In the genomic region with DNA sequence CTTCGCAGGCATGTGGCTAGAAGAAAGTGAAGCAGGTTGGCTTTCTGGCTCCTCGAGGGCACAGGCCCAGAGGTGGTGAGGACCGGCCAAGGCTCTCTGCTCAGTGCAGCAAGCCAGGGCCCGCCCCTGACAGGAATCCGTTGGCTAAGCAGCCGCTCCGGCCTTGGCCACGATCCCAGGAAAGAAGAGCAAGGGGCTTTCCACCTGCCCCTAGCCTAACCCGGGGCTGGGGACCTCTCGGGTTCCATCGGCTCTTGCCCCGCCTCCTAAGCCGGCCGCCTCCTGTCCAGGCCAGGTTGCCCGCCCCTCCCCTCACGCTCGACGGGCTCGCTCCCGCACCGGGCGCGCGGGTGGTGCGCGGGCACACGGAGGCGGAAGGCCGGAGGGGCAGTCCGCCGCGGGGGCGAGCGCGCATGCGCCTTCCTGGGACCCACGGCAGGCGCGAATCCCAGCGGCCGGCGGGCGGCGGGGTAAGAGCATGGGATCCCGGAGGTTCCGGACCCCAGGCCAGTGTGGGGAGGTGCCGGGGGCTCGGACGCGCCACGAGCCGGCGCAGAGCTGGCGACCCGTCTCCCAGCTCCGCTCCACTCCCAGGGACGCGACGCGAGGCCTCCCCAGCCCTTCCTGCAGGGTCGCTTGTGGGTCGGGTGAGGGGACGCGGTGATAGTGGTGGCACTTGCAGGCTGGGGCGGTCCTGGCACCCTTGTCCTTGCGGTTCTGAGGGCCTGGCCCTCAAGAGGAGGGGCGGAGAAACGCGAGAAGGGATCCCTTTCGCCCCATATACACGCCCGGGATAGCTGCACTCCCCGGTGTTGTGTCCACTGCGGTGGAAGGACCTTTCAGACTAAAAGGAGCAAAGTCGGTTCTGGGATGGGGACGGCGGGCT, we compare ENCODE assay signal across 8 cellular contexts. TPM values are rescaled to one million over a fixed set of nuclear protein-coding genes. Genes with fewer than 3 reads are reported as not detected.
DNase-seq lines count a peak whose midpoint lies in the region; ATAC-seq and TF ChIP-seq lines count a peak whose summit lies in the region.

A gene (plus strand): TSS at position 410 of the 886 bp plus-strand sequence. CDS start 3,351 bp downstream, outside the sequence.

- no peak for TF ChIP-seq CTCF in omental fat pad (IDR thresholded peaks at IDR 0.05)
- TF ChIP-seq CTCF in testis (IDR thresholded peaks at IDR 0.05) = no peak

- peaks cover 9% of the 10 kb centered on the region for H3K4me1 ChIP-seq in testis

- H3K9me3 ChIP-seq in testis = no peaks in the 10 kb centered on the region

- H3K27me3 ChIP-seq in testis = no peaks in the 10 kb centered on the region

- 0 to 1% methylated on average over 11 to 68 of the region's 77 CpGs for WGBS in testis, 2 donors

- peak within 1 kb of the TSS; percentile 86 to 96 for H3K27ac Mint-ChIP-seq in activated naive CD4-positive, alpha-beta T cell treated with anti-CD3 and anti-CD28 coated beads, Interleukin-2, amount 50 U/mL, for 72 hours

- peak within 1 kb of the TSS; percentile 83 to 87 for H3K4me3 ChIP-seq in testis

- H3K27ac ChIP-seq in testis = peak within 1 kb of the TSS; percentile 60 to 64

- intact Hi-C loops in testis (cut with DNase I; ENCODE audit: low total_unique reads) = no loop called here

- H3K9me3 Mint-ChIP-seq in activated naive CD4-positive, alpha-beta T cell treated with anti-CD3 and anti-CD28 coated beads, Interleukin-2, amount 50 U/mL, for 72 hours = no peaks in the 10 kb centered on the region

- peak; percentile 89 for DNase-seq in NCI-H1092 (lab: John Stamatoyannopoulos, UW)
- peak; percentile 60 for DNase-seq in SKM-1 (lab: John Stamatoyannopoulos, UW; ENCODE audit: unreplicated experiment)
- DNase-seq in activated naive CD4-positive, alpha-beta T cell treated with anti-CD3 and anti-CD28 coated beads, Interleukin-2, amount 50 U/mL, for 72 hours (ENCODE audit: low spot score in 2 of 2) = peak; percentile 97
- DNase-seq in glomerular visceral epithelial cell (ENCODE audit: extremely low spot score) = peak; percentile 98
- peak; percentile 71 for DNase-seq in omental fat pad (ENCODE audit: low spot score)
- DNase-seq in testis = peak; percentile 95

- peak; percentile 93 for TF ChIP-seq POLR2A in GM10847 (IDR thresholded peaks at IDR 0.05; ENCODE audit: extremely low read depth, insufficient read length)
- TF ChIP-seq POLR2A in testis (IDR thresholded peaks at IDR 0.05) = no peak

- peaks cover 5 to 21% of the 10 kb centered on the region in 2 donors for H3K36me3 Mint-ChIP-seq in activated naive CD4-positive, alpha-beta T cell treated with anti-CD3 and anti-CD28 coated beads, Interleukin-2, amount 50 U/mL, for 72 hours

- H3K36me3 ChIP-seq in testis (ENCODE audit: low read depth, missing control alignments) = no peaks in the 10 kb centered on the region

- ATAC-seq in HG02623 (IDR thresholded peaks at IDR 0.05; ENCODE audit: unreplicated experiment) (peak; percentile 93), omental fat pad (ENCODE audit: low FRiP score) (peak; percentile 98)
- ATAC-seq in activated naive CD4-positive, alpha-beta T cell treated with anti-CD3 and anti-CD28 coated beads, Interleukin-2, amount 50 U/mL, for 72 hours = peak; percentile 95 to 97

RNA-seq across cellular contexts. Expression of the gene that starts here (rescaled TPM):
- total RNA-seq in activated naive CD4-positive, alpha-beta T cell treated with anti-CD3 and anti-CD28 coated beads, Interleukin-2, amount 50 U/mL, for 72 hours = 10 to 100 TPM; 19.8 to 21.1 TPM
- total RNA-seq in omental fat pad (10 to 100 TPM in 1 of 4 donors, 1 to 10 TPM in 3; 4.2 to 10.3 (median 8.8) TPM), testis (1 to 10 TPM; 9.9 to 10.0 TPM)
- polyA plus RNA-seq in testis (ENCODE audit: insufficient read depth, low read depth, low replicate concordance) = 7.8 TPM

Comparison
In these comparisons a context has a peak if more than half of its experiments do, and no peak if none do; other contexts are left out.
1. Peak in every context shown above with its lines: DNase-seq, ATAC-seq, H3K4me3 ChIP-seq and H3K27ac ChIP-seq.